In the genomic region with DNA sequence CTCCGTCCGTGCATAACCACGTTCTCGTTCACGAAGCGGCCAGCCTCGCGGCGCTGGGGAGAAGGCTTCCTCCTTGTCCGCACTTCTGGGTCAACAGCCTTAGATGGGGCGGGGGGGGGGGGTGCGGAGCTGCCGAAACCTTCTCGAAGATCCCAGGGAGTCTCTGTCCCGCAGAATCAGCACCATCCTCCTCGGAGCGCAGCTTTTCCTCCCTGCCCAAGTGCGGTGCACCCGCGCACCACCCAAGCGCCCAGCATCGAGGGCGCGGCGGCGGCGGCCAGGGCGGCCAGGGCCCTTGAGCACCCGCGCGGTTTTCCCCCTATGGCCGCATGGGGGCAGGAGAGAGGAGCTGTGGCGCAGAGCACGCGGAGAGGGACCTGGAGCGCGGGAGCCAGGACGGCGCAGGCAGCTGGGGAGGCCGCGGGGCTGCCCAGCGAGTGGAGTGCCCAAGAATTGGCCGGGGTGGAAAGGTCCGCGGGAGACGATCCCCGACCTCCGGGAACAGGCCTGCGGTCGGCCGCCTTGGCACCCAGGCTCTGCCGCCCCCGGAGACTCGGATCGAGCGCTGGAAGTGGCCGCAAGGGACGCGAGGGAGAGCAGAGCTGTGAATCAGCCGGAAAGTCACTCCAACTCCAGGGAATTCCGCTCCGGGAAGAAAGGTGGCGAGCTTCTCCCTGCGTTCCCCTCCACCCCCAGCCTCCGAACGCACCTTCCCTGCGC, we compare ENCODE assay signal across 8 cellular contexts. TPM values are rescaled to one million over a fixed set of nuclear protein-coding genes. Genes with fewer than 3 reads are reported as not detected.
DNase-seq lines count a peak whose midpoint lies in the region; ATAC-seq, FAIRE-seq and TF ChIP-seq lines count a peak whose summit lies in the region.

No MANE protein-coding gene starts in this region.

- WGBS in HepG2 (ENCODE audit: low lambda C conversion rate): 2% methylated on average over 15 of the region's 67 CpGs

- H4K20me1 ChIP-seq in HepG2 (ENCODE audit: insufficient read depth, low read length): no peaks in the 10 kb centered on the region

- ATAC-seq in HepG2: peak; percentile 99
- ATAC-seq in HG03095 (IDR thresholded peaks at IDR 0.05; ENCODE audit: unreplicated experiment): no peak

- POLR2A ChIA-PET in HepG2 (lab: Yijun Ruan, JAX): interaction anchor here (1.1 kb wide), 1 partner anchor 235 kb away, joined by 3 read pairs; no protein-coding TSS in a partner anchor

- H3K4me3 ChIP-seq in HAP-1: peak overlapping the region; percentile 33
- peak overlapping the region in 2 of 3 experiments; percentile 36 to 64; a peak in 3 of 6 replicates for H3K4me3 ChIP-seq in HepG2 (replicated peaks in 1 of 3; ENCODE audit: insufficient read depth in 1 of 3, low read depth in 2 of 3, low read length in 3 of 3)

- FAIRE-seq in HepG2 (lab: Jason Lieb, UNC): no peak

- peak; percentile 89 for TF ChIP-seq CTCF in HepG2 (CRISPR knock-in tag; IDR thresholded peaks at IDR 0.05)

- H3K9me3 ChIP-seq in HAP-1 (no peaks in the 10 kb centered on the region), HepG2 (ENCODE audit: low read length) (no peaks in the 10 kb centered on the region)

- TF ChIP-seq EP300 in HepG2 (IDR thresholded peaks at IDR 0.05; ENCODE audit: low read depth in 2 of 2, low read length in 2 of 2) (no peak), HepG2 (CRISPR knock-in tag; IDR thresholded peaks at IDR 0.05; ENCODE audit: borderline replicate concordance) (no peak)

- intact Hi-C loops in HepG2 (cut with micrococcal nuclease; ENCODE audit: unreplicated experiment): loop anchor here (1.0 kb wide), 1 partner anchor 235 kb away; no protein-coding TSS in a partner anchor

- H3K79me2 ChIP-seq in HepG2 (ENCODE audit: insufficient read depth, low read length): no peaks in the 10 kb centered on the region

- no peak for TF ChIP-seq POLR2A in HepG2 (IDR thresholded peaks at IDR 0.05; ENCODE audit: insufficient read depth in 1 of 2, low read depth in 2 of 2, low read length in 2 of 2)

- TF ChIP-seq RAD21 in HepG2 (CRISPR knock-in tag; IDR thresholded peaks at IDR 0.05): peak; percentile 68

- H3K27me3 ChIP-seq in HAP-1 (ENCODE audit: low read depth): no peaks in the 10 kb centered on the region
- peaks cover 4 to 33% of the 10 kb centered on the region in 2 experiments for H3K27me3 ChIP-seq in HepG2 (ENCODE audit: control insufficient read depth in 1 of 2, insufficient read depth in 2 of 2, low read length in 2 of 2)

- H3K9ac ChIP-seq in HepG2 (ENCODE audit: insufficient read depth, low read depth, low read length): no peak overlapping the region

- no peak overlapping the region for H2AFZ ChIP-seq in HepG2 (ENCODE audit: low read length)

- in situ Hi-C loops in HAP-1 (cut with MboI; ENCODE audit: low sequenced_read_pairs) (loop anchor here (10.0 to 25.0 kb wide), 3 partner anchors 96 to 279 kb away; a partner anchor contains a TSS), HepG2 (cut with HindIII; ENCODE audit: extremely low pct_ligation_motif_present, low pct_unique_long_range_greater_than_20kb) (loop anchor here (10.0 kb wide), 1 partner anchor 229 kb away; a partner anchor contains a TSS)

- DNase-seq in DMS79 treated with DMSO at 0.1 percent for 48 hours (lab: John Stamatoyannopoulos, UW): peak; percentile 49
- DNase-seq in HAP-1 (ENCODE audit: low spot score in 2 of 2): peak; percentile 72 to 89
- DNase-seq in NCI-H2081 treated with DMSO at 0.1 percent for 48 hours (lab: John Stamatoyannopoulos, UW): peak; percentile 3
- peak; percentile 31 to 59 for DNase-seq in activated CD4-positive, alpha-beta T cell treated with anti-CD3 and anti-CD28 coated beads for 4 hours
- peak; percentile 74 for DNase-seq in dedifferentiated amniotic fluid mesenchymal stem cell (ENCODE audit: extremely low spot score)
- peak; percentile 49 for DNase-seq in HepG2 (ENCODE audit: low spot score)
- peak; percentile 30 for DNase-seq in stimulated activated CD4-positive, alpha-beta T cell treated with anti-CD3 and anti-CD28 coated beads, Interleukin-2, amount 100 ng/mL, for 4 hours (ENCODE audit: low read depth)

- BruUV-seq in HepG2 (replicated peaks; lab: Mats Ljungman, UMichigan): no TSS peak

- no peak overlapping the region for H3K27ac ChIP-seq in HepG2 (ENCODE audit: extremely low read length, insufficient read depth, low read length)

- H3K4me2 ChIP-seq in HepG2 (ENCODE audit: low read depth, low read length): peak overlapping the region; percentile 75

- CTCF ChIA-PET in HepG2 (lab: Yijun Ruan, JAX; ENCODE audit: low intra/inter-chr PET ratio, low total read pairs): interaction anchor here (2.2 kb wide), 1 partner anchor 235 kb away, joined by 11 read pairs; no protein-coding TSS in a partner anchor

- H3K4me1 ChIP-seq in HAP-1 (peaks cover 12% of the 10 kb centered on the region), HepG2 (ENCODE audit: insufficient read depth, low read length) (0 out of 2 replicates have a peak, but pooled peaks cover 6% of the 10 kb centered on the region)

- H3K36me3 ChIP-seq in HAP-1 (replicated peaks) (no peaks in the 10 kb centered on the region), HepG2 (replicated peaks in 1 of 2; ENCODE audit: control insufficient read depth in 1 of 2, insufficient read depth in 2 of 2, low read length in 2 of 2) (no peaks in the 10 kb centered on the region)

TF ChIP-seq in HepG2, 621 proteins besides CTCF, POLR2A, EP300 and RAD21 (continues in another document):
- no peak for TF ChIP-seq ZBTB42 (CRISPR knock-in tag; IDR thresholded peaks at IDR 0.05)
- TF ChIP-seq SPEN (CRISPR knock-in tag; IDR thresholded peaks at IDR 0.05; ENCODE audit: low read depth): no peak
- TF ChIP-seq ZNF780A (CRISPR knock-in tag; IDR thresholded peaks at IDR 0.05): no peak
- TF ChIP-seq HHEX (CRISPR knock-in tag; IDR thresholded peaks at IDR 0.05): no peak
- peak; percentile 64; the same call in 1 of the 2 replicates for TF ChIP-seq MEF2D (CRISPR knock-in tag; IDR thresholded peaks at IDR 0.05)
- no peak for TF ChIP-seq EHMT2 (IDR thresholded peaks at IDR 0.05; ENCODE audit: borderline replicate concordance, low read depth, low read length)
- TF ChIP-seq, protein P1, sequence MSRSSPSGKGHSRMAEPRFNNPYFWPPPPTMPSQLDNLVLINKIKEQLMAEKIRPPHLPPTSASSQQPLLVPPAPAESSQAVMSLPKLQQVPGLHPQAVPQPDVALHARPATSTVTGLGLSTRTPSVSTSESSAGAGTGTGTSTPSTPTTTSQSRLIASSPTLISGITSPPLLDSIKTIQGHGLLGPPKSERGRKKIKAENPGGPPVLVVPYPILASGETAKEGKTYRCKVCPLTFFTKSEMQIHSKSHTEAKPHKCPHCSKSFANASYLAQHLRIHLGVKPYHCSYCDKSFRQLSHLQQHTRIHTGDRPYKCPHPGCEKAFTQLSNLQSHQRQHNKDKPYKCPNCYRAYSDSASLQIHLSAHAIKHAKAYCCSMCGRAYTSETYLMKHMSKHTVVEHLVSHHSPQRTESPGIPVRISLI (CRISPR knock-in tag; IDR thresholded peaks at IDR 0.05; ENCODE audit: borderline replicate concordance): peak; percentile 32; the same call in 1 of the 2 replicates
- TF ChIP-seq RXRA (CRISPR knock-in tag; IDR thresholded peaks at IDR 0.05): peak; percentile 21; the same call in 1 of the 2 replicates
- TF ChIP-seq ZNF235 (CRISPR knock-in tag; IDR thresholded peaks at IDR 0.05; ENCODE audit: borderline replicate concordance): no peak
- no peak for TF ChIP-seq ZNF484 (CRISPR knock-in tag; IDR thresholded peaks at IDR 0.05; ENCODE audit: borderline replicate concordance, low read depth)
- TF ChIP-seq CBFB (CRISPR knock-in tag; IDR thresholded peaks at IDR 0.05): peak; percentile 77; the same call in 1 of the 2 replicates
- TF ChIP-seq ARNT2 (CRISPR knock-in tag; IDR thresholded peaks at IDR 0.05; ENCODE audit: low read depth): peak; percentile 76; the same call in 1 of the 2 replicates
- no peak for TF ChIP-seq PHB2 (IDR thresholded peaks at IDR 0.05; ENCODE audit: partially characterized antibody)
- no peak for TF ChIP-seq CHCHD3 (CRISPR knock-in tag; IDR thresholded peaks at IDR 0.05)
- peak; percentile 93 for TF ChIP-seq ZNF761 (CRISPR knock-in tag; conservative IDR thresholded peaks at IDR 0.05)
- TF ChIP-seq ZNF629 (CRISPR knock-in tag; conservative IDR thresholded peaks at IDR 0.05): no peak
- TF ChIP-seq, protein P2, sequence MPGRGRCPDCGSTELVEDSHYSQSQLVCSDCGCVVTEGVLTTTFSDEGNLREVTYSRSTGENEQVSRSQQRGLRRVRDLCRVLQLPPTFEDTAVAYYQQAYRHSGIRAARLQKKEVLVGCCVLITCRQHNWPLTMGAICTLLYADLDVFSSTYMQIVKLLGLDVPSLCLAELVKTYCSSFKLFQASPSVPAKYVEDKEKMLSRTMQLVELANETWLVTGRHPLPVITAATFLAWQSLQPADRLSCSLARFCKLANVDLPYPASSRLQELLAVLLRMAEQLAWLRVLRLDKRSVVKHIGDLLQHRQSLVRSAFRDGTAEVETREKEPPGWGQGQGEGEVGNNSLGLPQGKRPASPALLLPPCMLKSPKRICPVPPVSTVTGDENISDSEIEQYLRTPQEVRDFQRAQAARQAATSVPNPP (CRISPR knock-in tag; IDR thresholded peaks at IDR 0.05): no peak
- TF ChIP-seq HMGA1 (CRISPR knock-in tag; conservative IDR thresholded peaks at IDR 0.05): no peak

RNA-seq across cellular contexts. Expression of a gene that starts 43.1 kb away (rescaled TPM):
- not detected in 2 replicates for total RNA-seq in HepG2 (2016; rRNA removed; fragmentation: Illumina TruSeq; extraction: Trizol)
- total RNA-seq in HepG2 (2016; cell fraction: cytosol; rRNA removed; fragmentation: Illumina TruSeq; extraction: Trizol; ENCODE audit: low read depth): not detected in 2 replicates
- total RNA-seq in HepG2 (2016; cell fraction: insoluble cytoplasmic fraction; rRNA removed; fragmentation: Illumina TruSeq; extraction: Trizol): not detected in 2 replicates
- not detected in 2 replicates for total RNA-seq in HepG2 (2016; cell fraction: membrane; rRNA removed; fragmentation: Illumina TruSeq; extraction: Trizol)
- not detected in 2 replicates for total RNA-seq in HepG2 (2016; cell fraction: nucleus; rRNA removed; fragmentation: Illumina TruSeq; extraction: Trizol)
- polyA plus RNA-seq in HepG2 (2011; rRNA removed): not detected in 2 replicates
- not detected in 2 replicates for polyA plus RNA-seq in HepG2 (2011; cell fraction: cytosol; rRNA removed)
- not detected in 2 replicates for polyA plus RNA-seq in HepG2 (2011; cell fraction: nucleus; rRNA removed)
- polyA plus RNA-seq in HepG2 (2012): not detected in 2 replicates
- polyA plus RNA-seq in HepG2 (2016; cell fraction: cytosol; fragmentation: Illumina TruSeq; extraction: Trizol; ENCODE audit: low read depth): not detected in 2 replicates
- not detected in 2 replicates for polyA plus RNA-seq in HepG2 (2016; cell fraction: insoluble cytoplasmic fraction; fragmentation: Illumina TruSeq; extraction: Trizol; ENCODE audit: low read depth)
- not detected in 2 replicates for polyA plus RNA-seq in HepG2 (2016; cell fraction: membrane; fragmentation: Illumina TruSeq; extraction: Trizol; ENCODE audit: low read depth)
- polyA plus RNA-seq in HepG2 (2016; cell fraction: nucleus; fragmentation: Illumina TruSeq; extraction: Trizol; ENCODE audit: insufficient read depth, low read depth): not detected in 2 replicates
- not detected in 2 replicates for polyA minus RNA-seq in HepG2 (2011; rRNA and poly(A)+ RNA removed; ENCODE audit: low replicate concordance)
- not detected in 2 replicates for polyA minus RNA-seq in HepG2 (2011; cell fraction: cytosol; rRNA and poly(A)+ RNA removed)
- not detected in 2 replicates for polyA minus RNA-seq in HepG2 (2011; cell fraction: nucleus; rRNA and poly(A)+ RNA removed)

Comparison
In these comparisons a context has a peak if more than half of its experiments do, and no peak if none do; other contexts are left out.
1. DNase-seq: peak in every context shown above with its lines; median percentile 80 in HAP-1; 74 in dedifferentiated amniotic fluid mesenchymal stem cell; 49 in DMS79 treated with DMSO at 0.1 percent for 48 hours; 49 in HepG2; 45 in activated CD4-positive, alpha-beta T cell treated with anti-CD3 and anti-CD28 coated beads for 4 hours; 30 in stimulated activated CD4-positive, alpha-beta T cell treated with anti-CD3 and anti-CD28 coated beads, Interleukin-2, amount 100 ng/mL, for 4 hours; 3 in NCI-H2081 treated with DMSO at 0.1 percent for 48 hours.